1 cellular context compared by ENCODE assay signal in genomic region chr6:163170294-163170883, GRCh38.
TF ChIP-seq lines count a peak whose summit lies in the region.

No MANE protein-coding gene starts in this region.

TF ChIP-seq in HepG2, 621 proteins besides CTCF, POLR2A, EP300 and RAD21 (continued from another document):
- TF ChIP-seq TFE3 (CRISPR knock-in tag; IDR thresholded peaks at IDR 0.05): 0 out of 2 replicates have a peak, but pooled peaks have one; percentile 23
- TF ChIP-seq GATAD1 (CRISPR knock-in tag; IDR thresholded peaks at IDR 0.05): no peak
- peak; percentile 75 for TF ChIP-seq POGZ (CRISPR knock-in tag; IDR thresholded peaks at IDR 0.05)
- TF ChIP-seq REPIN1 (CRISPR knock-in tag; IDR thresholded peaks at IDR 0.05; ENCODE audit: borderline replicate concordance, low read depth): no peak
- no peak for TF ChIP-seq USF2 (IDR thresholded peaks at IDR 0.05; ENCODE audit: low read depth, low read length)
- peak; percentile 47; the same call in 1 of the 2 replicates for TF ChIP-seq USF2 (CRISPR knock-in tag; IDR thresholded peaks at IDR 0.05; ENCODE audit: borderline replicate concordance)
- peak; percentile 63 for TF ChIP-seq NR2C2 (CRISPR knock-in tag; IDR thresholded peaks at IDR 0.05; ENCODE audit: borderline replicate concordance)
- TF ChIP-seq ZSCAN25 (CRISPR knock-in tag; IDR thresholded peaks at IDR 0.05): peak; percentile 88
- TF ChIP-seq ZNF574 (CRISPR knock-in tag; IDR thresholded peaks at IDR 0.05): 0 out of 2 replicates have a peak, but pooled peaks have one; percentile 47
- 0 out of 2 replicates have a peak, but pooled peaks have one; percentile 33 for TF ChIP-seq ZNF644 (CRISPR knock-in tag; IDR thresholded peaks at IDR 0.05; ENCODE audit: low read depth)
- peak; percentile 37 for TF ChIP-seq YY1 (IDR thresholded peaks at IDR 0.05; ENCODE audit: insufficient read depth, insufficient replicate concordance, low read depth, low read length)
- peak; percentile 84; the same call in 1 of the 2 replicates for TF ChIP-seq ZMYM4 (CRISPR knock-in tag; IDR thresholded peaks at IDR 0.05)
- TF ChIP-seq ZBTB33 (CRISPR knock-in tag; IDR thresholded peaks at IDR 0.05): peak; percentile 94
- no peak for TF ChIP-seq ZNF781 (CRISPR knock-in tag; IDR thresholded peaks at IDR 0.05; ENCODE audit: borderline replicate concordance, not compliant biosample characterization)
- TF ChIP-seq ZNF337 (CRISPR knock-in tag; IDR thresholded peaks at IDR 0.05; ENCODE audit: borderline replicate concordance, low read depth): no peak
- no peak for TF ChIP-seq SP1 (IDR thresholded peaks at IDR 0.05)
- TF ChIP-seq SP1 (CRISPR knock-in tag; IDR thresholded peaks at IDR 0.05): 0 out of 2 replicates have a peak, but pooled peaks have one; percentile 16
- 0 out of 4 replicates have a peak, but pooled peaks of 1 of the 2 experiments have one; percentile 20 for TF ChIP-seq HMGXB4 (CRISPR knock-in tag; IDR thresholded peaks at IDR 0.05; ENCODE audit: borderline replicate concordance in 1 of 2, low read depth in 1 of 2)
- no peak for TF ChIP-seq NR2F6 (IDR thresholded peaks at IDR 0.05)
- peak; percentile 28; the same call in 1 of the 2 replicates for TF ChIP-seq NR2F6 (CRISPR knock-in tag; IDR thresholded peaks at IDR 0.05)
- TF ChIP-seq ZBTB7B (CRISPR knock-in tag; IDR thresholded peaks at IDR 0.05): 0 out of 2 replicates have a peak, but pooled peaks have one; percentile 38
